Comparison of ENCODE assay signal across 7 cellular contexts in genomic region chr7:128831178-128831993, GRCh38. TPM values are rescaled to one million over a fixed set of nuclear protein-coding genes. Genes with fewer than 3 reads are reported as not detected.
DNase-seq lines count a peak whose midpoint lies in the region; ATAC-seq and TF ChIP-seq lines count a peak whose summit lies in the region.

No MANE protein-coding gene starts in this region.

- intact Hi-C loops in heart left ventricle (cut with DNase I): loop anchor here in 4 of 10 donors (2.0 to 5.0 kb wide), 5 partner anchors 36 to 94 kb away; partner anchors contain the start of genes CALU (in 3 of the 4) and CCDC136 (in 1 of the 4)

- no peaks in the 10 kb centered on the region for H3K9me3 ChIP-seq in HAP-1
- H3K9me3 ChIP-seq in T-helper 17 cell (ENCODE audit: control insufficient read depth, low read length, poor library complexity, severe bottlenecking): no peaks in the 10 kb centered on the region
- H3K9me3 ChIP-seq in heart left ventricle: no peaks in the 10 kb centered on the region

- in situ Hi-C loops in HAP-1 (cut with MboI; ENCODE audit: low sequenced_read_pairs): no loop called here

- DNase-seq in HAP-1 (ENCODE audit: low spot score in 2 of 2): peak; percentile 72 to 86
- no peak for DNase-seq in T-helper 17 cell
- peak; percentile 72 to 83 (median 79) for DNase-seq in heart left ventricle
- peak; percentile 83 for DNase-seq in retina
- no peak for DNase-seq in NOMO-1 treated with dmso at 0.1 percent for 144 hours (lab: John Stamatoyannopoulos, UW; ENCODE audit: unreplicated experiment)
- no peak for DNase-seq in NCI-H146 treated with DMSO at 0.1 percent for 48 hours (lab: John Stamatoyannopoulos, UW; ENCODE audit: unreplicated experiment)

- H3K27me3 Mint-ChIP-seq in T-helper 17 cell: peaks cover 41% of the 10 kb centered on the region

- peak; percentile 39 to 61 for TF ChIP-seq POLR2A in heart left ventricle (IDR thresholded peaks at IDR 0.05)

- H3K36me3 ChIP-seq in HAP-1 (replicated peaks): peaks cover 6% of the 10 kb centered on the region
- H3K36me3 ChIP-seq in heart left ventricle: peaks cover 0 to 20% (median 16%) of the 10 kb centered on the region in 9 donors

- 3 to 21% (median 14%) methylated on average over 18 to 33 of the region's 33 CpGs for WGBS in heart left ventricle, 4 donors

- ATAC-seq in T-helper 17 cell (peak; percentile 26), heart left ventricle (peak; percentile 18 to 35 (median 22)), GM18520 (IDR thresholded peaks at IDR 0.05; ENCODE audit: unreplicated experiment) (no peak)

- H3K4me1 ChIP-seq in HAP-1: peaks cover 23% of the 10 kb centered on the region
- H3K4me1 ChIP-seq in heart left ventricle: peaks cover 0 to 83% (median 52%) of the 10 kb centered on the region in 12 donors

- H3K27me3 ChIP-seq in HAP-1 (ENCODE audit: low read depth): no peaks in the 10 kb centered on the region
- H3K27me3 ChIP-seq in heart left ventricle: peaks cover 0 to 31% (median 0%) of the 10 kb centered on the region in 9 donors

- H3K27ac Mint-ChIP-seq in T-helper 17 cell: no peak overlapping the region

- peak overlapping the region; percentile 84 to 100 (median 96) for H3K27ac ChIP-seq in heart left ventricle

- no peaks in the 10 kb centered on the region for H3K36me3 Mint-ChIP-seq in T-helper 17 cell (ENCODE audit: low read depth)

- H3K4me3 ChIP-seq in HAP-1 (peak overlapping the region; percentile 46), heart left ventricle (peak overlapping the region; percentile 31 to 94 (median 80))

- H3K4me1 Mint-ChIP-seq in T-helper 17 cell: peaks cover 11% of the 10 kb centered on the region

- peak overlapping the region; percentile 67 for H3K4me3 Mint-ChIP-seq in T-helper 17 cell

- no peak for TF ChIP-seq CTCF in heart left ventricle (IDR thresholded peaks at IDR 0.05)

RNA-seq across cellular contexts. Expression of gene FLNC, which starts 1.2 kb away (rescaled TPM):
- under 1 TPM; 0.05 TPM for total RNA-seq in T-helper 17 cell
- total RNA-seq in heart left ventricle: 1,000 to 10,000 TPM in 6 of 9 donors, 100 to 1,000 TPM in 3; 721 to 3,687 (median 1,170) TPM
- 1,000 to 10,000 TPM in 1 of 2 donors, 100 to 1,000 TPM in 1; 399 to 1,654 TPM for polyA plus RNA-seq in heart left ventricle

RNA-seq across cellular contexts. Expression of gene ATP6V1F, which starts 31.3 kb away (rescaled TPM):
- total RNA-seq in T-helper 17 cell (10 to 100 TPM; 62.5 to 68.7 TPM), heart left ventricle (100 to 1,000 TPM in 7 of 9 donors, 10 to 100 TPM in 2; 91.6 to 165 (median 121) TPM)
- polyA plus RNA-seq in heart left ventricle: 100 to 1,000 TPM; 137 to 198 TPM

RNA-seq across cellular contexts. Expression of gene CCDC136, which starts 39.6 kb away (rescaled TPM):
- total RNA-seq in T-helper 17 cell (1 to 10 TPM; 7.5 to 7.7 TPM), heart left ventricle (10 to 100 TPM in 6 of 9 donors, 1 to 10 TPM in 3; 6.4 to 22.8 (median 10.4) TPM)
- polyA plus RNA-seq in heart left ventricle: 10 to 100 TPM in 1 of 2 donors, 1 to 10 TPM in 1; 9.0 to 13.9 TPM

RNA-seq across cellular contexts. Expression of gene OPN1SW, which starts 55.8 kb away (rescaled TPM):
- total RNA-seq in T-helper 17 cell (not detected), heart left ventricle (not detected)
- polyA plus RNA-seq in heart left ventricle: not detected

Comparison
In these comparisons a context has a peak if more than half of its experiments do, and no peak if none do; other contexts are left out.
1. DNase-seq: peak in HAP-1 (2 of 2), heart left ventricle (5 of 5) and retina (single experiment); none in T-helper 17 cell (0 of 3), NOMO-1 treated with dmso at 0.1 percent for 144 hours (single experiment) and NCI-H146 treated with DMSO at 0.1 percent for 48 hours (single experiment).
2. RNA of gene FLNC, which starts 1.2 kb away (total RNA-seq): 721 to 3,687 TPM in heart left ventricle; 0.05 TPM in T-helper 17 cell; every median in the first group is over 100 times any median in the second.